ENCODE assay signal across 25 cellular contexts in genomic region chr11:128528294-128528693, GRCh38. TPM values are rescaled to one million over a fixed set of nuclear protein-coding genes. Genes with fewer than 3 reads are reported as not detected.
DNase-seq lines count a peak whose midpoint lies in the region; ATAC-seq and TF ChIP-seq lines count a peak whose summit lies in the region.
"Had no signal": no experiment of that assay in that cellular context is flagged by ENCODE, and none has a peak within 500 bp of the region (broad histone marks: within the 10 kb centered on the region; RNA-seq: fewer than 3 reads in every experiment).

No MANE protein-coding gene starts in this region.

- H3K9me2 ChIP-seq in OCI-LY7 (ENCODE audit: insufficient read depth, low read length) = no peaks in the 10 kb centered on the region
- H3K9me2 ChIP-seq in MM.1S (replicated peaks; ENCODE audit: insufficient read depth, low read length) = no peaks in the 10 kb centered on the region

- H4K20me1 ChIP-seq in BLaER1 (no peaks in the 10 kb centered on the region), OCI-LY7 (ENCODE audit: insufficient read depth, low read length) (no peaks in the 10 kb centered on the region), MM.1S (ENCODE audit: insufficient read depth, low read length) (no peaks in the 10 kb centered on the region)

- H3K79me2 ChIP-seq in OCI-LY7 (ENCODE audit: insufficient read depth, low read depth, low read length) (peaks cover 5% of the 10 kb centered on the region; the same call in 1 of the 2 replicates), MM.1S (ENCODE audit: low read length) (no peaks in the 10 kb centered on the region)

- ATAC-seq in activated CD4-positive, alpha-beta T cell treated with anti-CD3 and anti-CD28 coated beads for 36 hours = peak; percentile 41
- ATAC-seq: mucosa of descending colon, psoas muscle had no signal

- DNase-seq in activated CD4-positive, alpha-beta T cell treated with anti-CD3 and anti-CD28 coated beads for 36 hours = peak; percentile 50
- DNase-seq in activated CD4-positive, alpha-beta T cell treated with anti-CD3 and anti-CD28 coated beads, Interleukin-2, amount 50 U/mL, for 4 hours = no peak
- DNase-seq in OCI-LY7 (ENCODE audit: low spot score) = no peak
- DNase-seq in esophagus muscularis mucosa (ENCODE audit: extremely low spot score) = peak; percentile 42
- DNase-seq in hepatic stellate cell (ENCODE audit: low spot score) = no peak
- no peak for DNase-seq in MCF 10A (ENCODE audit: unreplicated experiment)
- DNase-seq in MM.1S = no peak
- DNase-seq: activated CD4-positive, CD25-positive, alpha-beta regulatory T cell treated with anti-CD3 and anti-CD28 coated beads, Interleukin-2, amount 50 U/mL, for 72 hours; activated CD8-positive, alpha-beta memory T cell treated with anti-CD3 and anti-CD28 coated beads, Interleukin-2, amount 50 U/mL, for 4 hours; dorsolateral prefrontal cortex; EL; glutamatergic neuron; KG1; mucosa of descending colon; NCI-H1092; NCI-H187; NCI-H2171 treated with DMSO at 0.1 percent for 48 hours; NCI-H524; NK-92 treated with Interleukin-12 subunit alpha and Interleukin-12 subunit beta, amount 100 ng/mL, for 24 hours; psoas muscle; SHP77; stimulated activated CD4-positive, alpha-beta T cell treated with anti-CD3 and anti-CD28 coated beads, Interleukin-15, amount 100 ng/mL, for 24 hours; SW 1271 had no signal

- H3K36me3 Mint-ChIP-seq in activated CD4-positive, alpha-beta T cell treated with anti-CD3 and anti-CD28 coated beads for 36 hours (ENCODE audit: low read depth) = no peaks in the 10 kb centered on the region
- no peaks in the 10 kb centered on the region for H3K36me3 Mint-ChIP-seq in MCF 10A (ENCODE audit: insufficient read depth, unreplicated experiment)

- no peak for TF ChIP-seq CTCF in OCI-LY7 (conservative IDR thresholded peaks at IDR 0.05; ENCODE audit: low read length)
- TF ChIP-seq CTCF in esophagus muscularis mucosa (IDR thresholded peaks at IDR 0.05) = no peak
- no peak for TF ChIP-seq CTCF in MCF 10A (IDR thresholded peaks at IDR 0.05; ENCODE audit: unreplicated experiment)
- TF ChIP-seq CTCF in MM.1S (IDR thresholded peaks at IDR 0.05; ENCODE audit: low read length) = no peak

- no peaks in the 10 kb centered on the region for H3K27me3 ChIP-seq in BLaER1
- no peaks in the 10 kb centered on the region for H3K27me3 ChIP-seq in esophagus muscularis mucosa
- no peaks in the 10 kb centered on the region for H3K27me3 ChIP-seq in MM.1S (replicated peaks; ENCODE audit: insufficient read depth, low read length)

- H3K9ac ChIP-seq in BLaER1 (no peak overlapping the region), MM.1S (ENCODE audit: low read length) (no peak overlapping the region)

- H2AFZ ChIP-seq in OCI-LY7 (ENCODE audit: low read length) (no peak overlapping the region), MM.1S (ENCODE audit: low read length) (no peak overlapping the region)

- H3K27ac ChIP-seq in BLaER1 (no peak overlapping the region), OCI-LY7 (ENCODE audit: low read depth, low read length, poor library complexity, severe bottlenecking) (no peak overlapping the region), esophagus muscularis mucosa (replicated peaks in 1 of 4) (no peak overlapping the region), MM.1S (ENCODE audit: low read length) (no peak overlapping the region)
- H3K27ac ChIP-seq: psoas muscle had no signal

- no peaks in the 10 kb centered on the region for H3F3A ChIP-seq in MM.1S (ENCODE audit: insufficient read depth, low read length)

- H3K4me3 Mint-ChIP-seq in activated CD4-positive, alpha-beta T cell treated with anti-CD3 and anti-CD28 coated beads for 36 hours = peak overlapping the region; percentile 0
- no peak overlapping the region for H3K4me3 Mint-ChIP-seq in MCF 10A (ENCODE audit: unreplicated experiment)

- no peaks in the 10 kb centered on the region for H3K9me3 ChIP-seq in BLaER1
- H3K9me3 ChIP-seq in OCI-LY7 (ENCODE audit: low read length) = no peaks in the 10 kb centered on the region
- no peaks in the 10 kb centered on the region for H3K9me3 ChIP-seq in esophagus muscularis mucosa
- no peaks in the 10 kb centered on the region for H3K9me3 ChIP-seq in MM.1S (replicated peaks; ENCODE audit: insufficient read depth, low read length)
- H3K9me3 ChIP-seq: mucosa of descending colon, psoas muscle had no signal

- H3K27me3 Mint-ChIP-seq in activated CD4-positive, alpha-beta T cell treated with anti-CD3 and anti-CD28 coated beads for 36 hours = no peaks in the 10 kb centered on the region
- no peaks in the 10 kb centered on the region for H3K27me3 Mint-ChIP-seq in MCF 10A (ENCODE audit: insufficient read depth, unreplicated experiment)

- H3K27ac Mint-ChIP-seq in activated CD4-positive, alpha-beta T cell treated with anti-CD3 and anti-CD28 coated beads for 36 hours = peak overlapping the region; percentile 99
- H3K27ac Mint-ChIP-seq in MCF 10A (ENCODE audit: low read depth, unreplicated experiment) = no peak overlapping the region

- no peak overlapping the region for H3K4me3 ChIP-seq in BLaER1
- H3K4me3 ChIP-seq in OCI-LY7 (ENCODE audit: low read depth, low read length, poor library complexity, severe bottlenecking) = no peak overlapping the region
- H3K4me3 ChIP-seq in esophagus muscularis mucosa = no peak overlapping the region
- no peak overlapping the region for H3K4me3 ChIP-seq in MM.1S (ENCODE audit: low read length)
- H3K4me3 ChIP-seq: dorsolateral prefrontal cortex, lung, mucosa of descending colon, psoas muscle had no signal

- peaks cover 21% of the 10 kb centered on the region for H3K4me1 ChIP-seq in BLaER1
- H3K4me1 ChIP-seq in OCI-LY7 (ENCODE audit: insufficient read depth, low read length, poor library complexity, severe bottlenecking) = peaks cover 53% of the 10 kb centered on the region
- peaks cover 15 to 40% (median 20%) of the 10 kb centered on the region in 4 donors for H3K4me1 ChIP-seq in esophagus muscularis mucosa
- H3K4me1 ChIP-seq in MM.1S (ENCODE audit: low read length) = peaks cover 3% of the 10 kb centered on the region

- POLR2A ChIA-PET in activated CD4-positive, alpha-beta T cell treated with anti-CD3 and anti-CD28 coated beads for 36 hours (lab: Charles Lee) = interaction anchor here (0.6 to 1.2 kb wide), 4 partner anchors 9 to 57 kb away, joined by 3 to 5 read pairs (median 3); no protein-coding TSS in a partner anchor
- POLR2A ChIA-PET in OCI-LY7 (lab: Charles Lee) = interaction anchor here (0.6 to 2.8 kb wide), 7 partner anchors 9 to 97 kb away, joined by 3 to 12 read pairs (median 4); no protein-coding TSS in a partner anchor
- POLR2A ChIA-PET in MCF 10A (lab: Yijun Ruan, JAX) = no interaction called here

- TF ChIP-seq EP300 in esophagus muscularis mucosa (IDR thresholded peaks at IDR 0.05) = no peak

- H3K36me3 ChIP-seq in BLaER1 (no peaks in the 10 kb centered on the region), OCI-LY7 (ENCODE audit: insufficient read depth, low read length) (no peaks in the 10 kb centered on the region), esophagus muscularis mucosa (no peaks in the 10 kb centered on the region), MM.1S (replicated peaks; ENCODE audit: insufficient read depth, low read length) (no peaks in the 10 kb centered on the region)

- H3K4me2 ChIP-seq in BLaER1 = peak overlapping the region; percentile 28; the same call in 1 of the 2 replicates
- peak overlapping the region; percentile 32 for H3K4me2 ChIP-seq in OCI-LY7 (ENCODE audit: low read length)
- no peak overlapping the region for H3K4me2 ChIP-seq in MM.1S (ENCODE audit: low read depth, low read length)

- intact Hi-C loops in activated CD4-positive, alpha-beta T cell treated with anti-CD3 and anti-CD28 coated beads for 36 hours (cut with DNase I, micrococcal nuclease) = loop anchor here in 1 of 2 experiments (1.0 kb wide), 1 partner anchor 23 kb away; no protein-coding TSS in a partner anchor
- intact Hi-C loops in OCI-LY7 (cut with micrococcal nuclease; ENCODE audit: unreplicated experiment) = no loop called here
- intact Hi-C loops in esophagus muscularis mucosa (cut with DNase I) = no loop called here
- intact Hi-C loops in MCF 10A (cut with micrococcal nuclease) = loop anchor here (10.0 kb wide), 1 partner anchor 503 kb away; no protein-coding TSS in a partner anchor

- BruUV-seq in OCI-LY7 (replicated peaks; lab: Mats Ljungman, UMichigan) (no TSS peak), MCF 10A (replicated peaks; lab: Mats Ljungman, UMichigan) (no TSS peak)

- 93% methylated on average over 2 of the region's 2 CpGs for WGBS in esophagus muscularis mucosa

- TF ChIP-seq POLR2A in esophagus muscularis mucosa (IDR thresholded peaks at IDR 0.05; ENCODE audit: low read depth) = no peak

- H3K4me1 Mint-ChIP-seq in activated CD4-positive, alpha-beta T cell treated with anti-CD3 and anti-CD28 coated beads for 36 hours = peaks cover 72% of the 10 kb centered on the region
- H3K4me1 Mint-ChIP-seq in MCF 10A (ENCODE audit: insufficient read depth, unreplicated experiment) = peaks cover 33% of the 10 kb centered on the region

- no peaks in the 10 kb centered on the region for H3K9me3 Mint-ChIP-seq in activated CD4-positive, alpha-beta T cell treated with anti-CD3 and anti-CD28 coated beads for 36 hours (ENCODE audit: low read depth)
- H3K9me3 Mint-ChIP-seq in MCF 10A (ENCODE audit: unreplicated experiment) = no peaks in the 10 kb centered on the region

- CTCF ChIA-PET in activated CD4-positive, alpha-beta T cell treated with anti-CD3 and anti-CD28 coated beads for 36 hours (lab: Charles Lee) = interaction anchor here (0.7 to 3.1 kb wide), 9 partner anchors 11 to 104 kb away, joined by 3 to 18 read pairs (median 4); no protein-coding TSS in a partner anchor
- CTCF ChIA-PET in OCI-LY7 (lab: Charles Lee; ENCODE audit: unreplicated experiment) (no interaction called here), MCF 10A (lab: Yijun Ruan, JAX) (interaction anchor here (1.0 kb wide), 1 partner anchor 102 kb away, joined by 3 read pairs; no protein-coding TSS in a partner anchor)

RNA-seq across cellular contexts. Expression of gene ETS1, which starts 59.1 kb away (rescaled TPM):
- total RNA-seq in activated CD4-positive, alpha-beta T cell treated with anti-CD3 and anti-CD28 coated beads for 36 hours = 100 to 1,000 TPM; 410 to 449 TPM
- 203 and 210 TPM in 2 replicates for total RNA-seq in OCI-LY7 (2014; rRNA removed; shearing (Covaris generic))
- 466 and 503 TPM in 2 replicates for total RNA-seq in OCI-LY7 (2022)
- 10 to 100 TPM; 39.5 to 74.4 (median 59.7) TPM for total RNA-seq in esophagus muscularis mucosa
- total RNA-seq in MCF 10A (2022) = 63.2 and 82.0 TPM in 2 replicates

Comparison
In these comparisons a context has a peak if more than half of its experiments do, and no peak if none do; other contexts are left out.
1. DNase-seq: peak in activated CD4-positive, alpha-beta T cell treated with anti-CD3 and anti-CD28 coated beads for 36 hours (single experiment) and esophagus muscularis mucosa (single experiment); none in activated CD4-positive, alpha-beta T cell treated with anti-CD3 and anti-CD28 coated beads, Interleukin-2, amount 50 U/mL, for 4 hours (0 of 2), OCI-LY7 (single experiment), hepatic stellate cell (single experiment), MCF 10A (single experiment) and MM.1S (single experiment).